In the genomic region with DNA sequence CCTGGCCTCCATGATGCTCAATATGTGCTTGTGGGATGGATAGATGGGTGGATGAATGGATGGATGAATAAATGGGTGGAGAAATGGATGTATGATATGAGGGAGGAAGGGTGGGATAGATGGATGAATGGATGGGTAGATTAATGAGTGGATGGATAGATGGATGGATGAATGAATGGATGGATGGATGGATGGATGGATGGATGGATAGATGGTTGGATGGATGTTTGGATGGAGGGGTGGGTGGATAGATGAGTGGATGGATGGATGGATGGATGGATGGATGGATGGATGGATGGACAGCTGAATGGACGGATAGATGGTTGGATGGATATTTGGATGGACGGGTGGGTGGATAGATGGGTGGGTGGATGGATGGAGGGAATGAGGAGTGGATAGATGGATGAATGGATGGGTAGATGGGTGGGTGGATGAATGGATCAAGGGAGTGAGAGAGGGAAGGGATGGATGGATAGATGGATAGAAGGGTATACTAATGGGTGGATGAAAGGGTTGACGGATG, we compare ENCODE assay signal across 25 cellular contexts.
DNase-seq lines count a peak whose midpoint lies in the region; ATAC-seq, FAIRE-seq and TF ChIP-seq lines count a peak whose summit lies in the region.
"Had no signal": no experiment of that assay in that cellular context is flagged by ENCODE, and none has a peak within 500 bp of the region (broad histone marks: within the 10 kb centered on the region; RNA-seq: fewer than 3 reads in every experiment).

No MANE protein-coding gene starts in this region.

- H3K9ac ChIP-seq in IMR-90 (ENCODE audit: low read depth, low read length) (no peak overlapping the region), H1 (replicated peaks in 1 of 4; ENCODE audit: extremely low read depth in 1 of 4, low read depth in 3 of 4, low read length in 3 of 4) (no peak overlapping the region)
- H3K9ac ChIP-seq: GM23248 had no signal

- H3K4me1 ChIP-seq in IMR-90 (ENCODE audit: control insufficient read depth, insufficient read depth, low read length): peaks cover 10% of the 10 kb centered on the region
- peaks cover 0 to 2% (median 0%) of the 10 kb centered on the region in 4 experiments; a peak in 2 of 7 replicates for H3K4me1 ChIP-seq in H1 (replicated peaks in 1 of 4; ENCODE audit: control insufficient read depth in 3 of 4, insufficient read depth in 4 of 4, low read length in 3 of 4)

- no peak for ATAC-seq in natural killer cell treated with Interleukin-12 subunit alpha and Interleukin-12 subunit beta and Interleukin-15 and Interleukin-18, amount 100 ng/mL, for 72 hours
- ATAC-seq in natural killer cell (no peak), IMR-90 (ENCODE audit: low read depth) (no peak), HG03439 (IDR thresholded peaks at IDR 0.05; ENCODE audit: unreplicated experiment) (no peak), HG03280 (IDR thresholded peaks at IDR 0.05; ENCODE audit: unreplicated experiment) (no peak)
- ATAC-seq: PC-3 had no signal

- H3K56ac ChIP-seq in IMR-90 (ENCODE audit: extremely low read depth, insufficient read depth, low read length) (no peak overlapping the region), H1 (replicated peaks; ENCODE audit: insufficient read length, low read depth, low read length) (peak overlapping the region; percentile 13)

- H4K5ac ChIP-seq in IMR-90 (ENCODE audit: low read depth, low read length) (no peak overlapping the region), H1 (ENCODE audit: insufficient read length, low read depth, low read length) (no peak overlapping the region)

- H4K20me1 ChIP-seq in IMR-90 (ENCODE audit: insufficient read depth, low read length) (no peaks in the 10 kb centered on the region), H1 (replicated peaks in 1 of 2; ENCODE audit: control insufficient read depth in 1 of 2, insufficient read depth in 2 of 2, low read length in 2 of 2) (no peaks in the 10 kb centered on the region)

- H2AK5ac ChIP-seq in IMR-90 (ENCODE audit: low read depth, low read length) (no peak overlapping the region), H1 (ENCODE audit: low read depth, low read length) (no peak overlapping the region)

- dilution Hi-C loops in IMR-90 (cut with HindIII; ENCODE audit: low sequenced_read_pairs, unreplicated experiment): no loop called here

- DNase-seq in natural killer cell treated with Interleukin-12 subunit alpha and Interleukin-12 subunit beta and Interleukin-15 and Interleukin-18, amount 100 ng/mL, for 72 hours (ENCODE audit: low spot score): no peak
- DNase-seq in natural killer cell (no peak), IMR-90 (no peak), H1 (ENCODE audit: low read depth in 1 of 2, low spot score in 2 of 2) (no peak), superior temporal gyrus (ENCODE audit: extremely low spot score) (no peak)
- DNase-seq: DMS153; DND-41; GM23248; H9; HFFc6; KG1; MM.1S; NCI-H1417; NCI-H1694; NCI-H2029 treated with DMSO at 0.1 percent for 48 hours; NCI-H446 treated with DMSO at 0.1 percent for 48 hours; NCI-H526; NCI-H82; NK-92 treated with Interleukin-12 subunit alpha and Interleukin-12 subunit beta, amount 100 ng/mL, for 24 hours; PC-3 had no signal

- H3K36me3 ChIP-seq in IMR-90 (ENCODE audit: control insufficient read depth, insufficient read depth, low read length) (no peaks in the 10 kb centered on the region), H1 (ENCODE audit: control insufficient read depth in 2 of 4, insufficient read depth in 4 of 4, low read length in 3 of 4) (no peaks in the 10 kb centered on the region)
- H3K36me3 ChIP-seq: SJSA1 had no signal

- TF ChIP-seq RAD21 in IMR-90 (IDR thresholded peaks at IDR 0.05; ENCODE audit: low read length): no peak
- no peak for TF ChIP-seq RAD21 in H1 (IDR thresholded peaks at IDR 0.05 in 1 of 2, conservative IDR thresholded peaks at IDR 0.05 in 1 of 2; ENCODE audit: low read depth in 2 of 2, low read length in 2 of 2)

- H2BK120ac ChIP-seq in IMR-90 (ENCODE audit: low read depth, low read length) (no peak overlapping the region), H1 (replicated peaks; ENCODE audit: low read depth, low read length) (no peak overlapping the region)

- H3K79me1 ChIP-seq in IMR-90 (ENCODE audit: low read depth in 1 of 2, low read length in 2 of 2) (no peaks in the 10 kb centered on the region), H1 (ENCODE audit: low read depth, low read length) (no peaks in the 10 kb centered on the region)

- intact Hi-C loops in natural killer cell (cut with micrococcal nuclease) (no loop called here), IMR-90 (cut with micrococcal nuclease) (no loop called here)

- H3K4ac ChIP-seq in IMR-90 (ENCODE audit: low read depth, low read length) (no peak overlapping the region), H1 (replicated peaks; ENCODE audit: insufficient read length, low read depth, low read length) (no peak overlapping the region)

- H2BK5ac ChIP-seq in IMR-90 (ENCODE audit: low read depth, low read length, poor library complexity, severe bottlenecking): peak overlapping the region; percentile 42
- no peak overlapping the region for H2BK5ac ChIP-seq in H1 (ENCODE audit: low read depth, low read length)

- no peak for FAIRE-seq in H1 (lab: Jason Lieb, UNC)
- FAIRE-seq: GM12892 had no signal

- no peak overlapping the region for H4K91ac ChIP-seq in IMR-90 (ENCODE audit: insufficient read depth, low read depth, low read length)
- no peak overlapping the region for H4K91ac ChIP-seq in H1 (replicated peaks; ENCODE audit: insufficient read length, low read length)

- H2BK12ac ChIP-seq in H1 (ENCODE audit: low read depth, low read length): no peak overlapping the region

- H3K9me3 ChIP-seq in IMR-90 (ENCODE audit: control insufficient read depth, insufficient read depth, low read length) (no peaks in the 10 kb centered on the region), H1 (ENCODE audit: insufficient read depth in 2 of 2, low read depth in 1 of 2, low read length in 1 of 2) (no peaks in the 10 kb centered on the region; a peak in 1 of 4 replicates)
- H3K9me3 ChIP-seq: SJSA1 had no signal

- 0 out of 2 replicates have a peak, but pooled peaks cover 4% of the 10 kb centered on the region for H3K9me1 ChIP-seq in IMR-90 (ENCODE audit: insufficient read depth, low read length)

- H3K4me2 ChIP-seq in IMR-90 (ENCODE audit: low read depth, low read length): no peak overlapping the region
- H3K4me2 ChIP-seq in H1 (ENCODE audit: insufficient read depth in 1 of 2, low read depth in 2 of 2, low read length in 2 of 2): no peak overlapping the region

- H3K4me1 Mint-ChIP-seq in natural killer cell treated with Interleukin-12 subunit alpha and Interleukin-12 subunit beta and Interleukin-15 and Interleukin-18, amount 100 ng/mL, for 72 hours (ENCODE audit: low read depth in 2 of 2): peaks cover 20 to 32% of the 10 kb centered on the region in 2 donors
- peaks cover 6 to 14% of the 10 kb centered on the region in 2 donors for H3K4me1 Mint-ChIP-seq in natural killer cell
- H3K4me1 Mint-ChIP-seq: B cell had no signal

- H4K8ac ChIP-seq in IMR-90 (ENCODE audit: low read depth in 2 of 2, low read length in 2 of 2) (no peak overlapping the region), H1 (ENCODE audit: extremely low read depth, insufficient read depth, low read length) (no peak overlapping the region)

- H3K36me3 Mint-ChIP-seq in natural killer cell treated with Interleukin-12 subunit alpha and Interleukin-12 subunit beta and Interleukin-15 and Interleukin-18, amount 100 ng/mL, for 72 hours: peaks cover 14% of the 10 kb centered on the region
- no peaks in the 10 kb centered on the region for H3K36me3 Mint-ChIP-seq in natural killer cell

- BruUV-seq in IMR-90 (replicated peaks; lab: Mats Ljungman, UMichigan): no TSS peak

- TF ChIP-seq POLR2A in IMR-90 (IDR thresholded peaks at IDR 0.05; ENCODE audit: low read depth, low read length) (no peak), H1 (IDR thresholded peaks at IDR 0.05; ENCODE audit: control extremely low read depth in 1 of 2, low read depth in 2 of 2, low read length in 2 of 2) (no peak)

- H3K27me3 ChIP-seq in IMR-90 (ENCODE audit: control insufficient read depth, insufficient read depth, low read length): no peaks in the 10 kb centered on the region
- no peaks in the 10 kb centered on the region for H3K27me3 ChIP-seq in H1 (replicated peaks in 1 of 4; ENCODE audit: control insufficient read depth in 3 of 4, extremely low read depth in 1 of 4, insufficient read depth in 3 of 4, low read length in 3 of 4)
- H3K27me3 ChIP-seq: SJSA1 had no signal

- H3K14ac ChIP-seq in IMR-90 (replicated peaks; ENCODE audit: low read depth, low read length): no peak overlapping the region
- H3K14ac ChIP-seq in H1 (ENCODE audit: insufficient read length): no peak overlapping the region

- CTCF ChIA-PET in IMR-90 (lab: Yijun Ruan, JAX) (no interaction called here), H1 (lab: Charles Lee; ENCODE audit: partially characterized antibody) (interaction anchor here (0.7 to 1.0 kb wide), 3 partner anchors 9 to 12 kb away, joined by 3 read pairs; no protein-coding TSS in a partner anchor)

- in situ Hi-C loops in IMR-90 (cut with MboI; ENCODE audit: low sequenced_read_pairs): no loop called here

- H2AFZ ChIP-seq in IMR-90 (replicated peaks; ENCODE audit: low read length, poor library complexity) (no peak overlapping the region), H1 (ENCODE audit: low read length) (no peak overlapping the region)
- H2AFZ ChIP-seq: GM23248 had no signal

- H3K27ac ChIP-seq in IMR-90 (ENCODE audit: insufficient read depth, low read length) (no peak overlapping the region), H1 (ENCODE audit: low read depth, low read length) (no peak overlapping the region)
- H3K27ac ChIP-seq: GM23248, SJSA1 had no signal

- H2BK20ac ChIP-seq in IMR-90 (ENCODE audit: low read depth, low read length): no peak overlapping the region
- no peak overlapping the region for H2BK20ac ChIP-seq in H1 (ENCODE audit: low read length)

- H3K9me3 Mint-ChIP-seq in natural killer cell treated with Interleukin-12 subunit alpha and Interleukin-12 subunit beta and Interleukin-15 and Interleukin-18, amount 100 ng/mL, for 72 hours: peaks cover 4% of the 10 kb centered on the region
- peaks cover 0 to 4% of the 10 kb centered on the region in 2 donors for H3K9me3 Mint-ChIP-seq in natural killer cell
- H3K9me3 Mint-ChIP-seq: HFFc6 had no signal

- TF ChIP-seq EP300 in H1 (IDR thresholded peaks at IDR 0.05; ENCODE audit: borderline replicate concordance in 1 of 2, low read depth in 2 of 2, low read length in 2 of 2): no peak

- H3K23ac ChIP-seq in IMR-90 (ENCODE audit: low read depth, low read length): no peak overlapping the region
- H3K23ac ChIP-seq in H1 (ENCODE audit: insufficient read length): no peak overlapping the region

- POLR2A ChIA-PET in IMR-90 (lab: Charles Lee; ENCODE audit: unreplicated experiment) (no interaction called here), H1 (lab: Charles Lee; ENCODE audit: partially characterized antibody) (interaction anchor here (0.7 to 2.2 kb wide), 3 partner anchors 10 to 18 kb away, joined by 3 to 6 read pairs (median 3); no protein-coding TSS in a partner anchor)

- H3K4me3 Mint-ChIP-seq in natural killer cell treated with Interleukin-12 subunit alpha and Interleukin-12 subunit beta and Interleukin-15 and Interleukin-18, amount 100 ng/mL, for 72 hours: peak overlapping the region; percentile 23
- H3K4me3 Mint-ChIP-seq in natural killer cell: no peak overlapping the region
- H3K4me3 Mint-ChIP-seq: B cell, H9, HFFc6 had no signal

- peak overlapping the region in 1 of 2 donors; percentile 21 for H3K27ac Mint-ChIP-seq in natural killer cell treated with Interleukin-12 subunit alpha and Interleukin-12 subunit beta and Interleukin-15 and Interleukin-18, amount 100 ng/mL, for 72 hours
- H3K27ac Mint-ChIP-seq in natural killer cell: peak overlapping the region in 1 of 2 donors; percentile 0
- H3K27ac Mint-ChIP-seq: B cell, H9, HFFc6 had no signal

- H2BK15ac ChIP-seq in IMR-90 (ENCODE audit: low read depth, low read length) (no peak overlapping the region), H1 (ENCODE audit: low read length) (no peak overlapping the region)

- no peak for TF ChIP-seq CTCF in natural killer cell (IDR thresholded peaks at IDR 0.05)
- TF ChIP-seq CTCF in IMR-90 (conservative IDR thresholded peaks at IDR 0.05; ENCODE audit: low read depth, low read length): no peak
- TF ChIP-seq CTCF in H1 (IDR thresholded peaks at IDR 0.05; ENCODE audit: control extremely low read depth in 1 of 3, insufficient read depth in 1 of 3, low read depth in 1 of 3, low read length in 3 of 3): no peak

- H3K4me3 ChIP-seq in IMR-90 (ENCODE audit: insufficient read depth, low read depth, low read length): no peak overlapping the region
- H3K4me3 ChIP-seq in H1 (ENCODE audit: extremely low read depth in 1 of 4, insufficient read depth in 2 of 4, low read depth in 3 of 4, low read length in 4 of 4): no peak overlapping the region
- H3K4me3 ChIP-seq: GM23248, SJSA1 had no signal

- H3K27me3 Mint-ChIP-seq in natural killer cell treated with Interleukin-12 subunit alpha and Interleukin-12 subunit beta and Interleukin-15 and Interleukin-18, amount 100 ng/mL, for 72 hours: peaks cover 17 to 19% of the 10 kb centered on the region in 2 donors
- peaks cover 31 to 41% of the 10 kb centered on the region in 2 donors for H3K27me3 Mint-ChIP-seq in natural killer cell (ENCODE audit: low read depth in 2 of 2)

- no peak overlapping the region for H3K18ac ChIP-seq in IMR-90 (ENCODE audit: low read depth, low read length)
- no peak overlapping the region for H3K18ac ChIP-seq in H1 (ENCODE audit: extremely low read depth, low read length)

- 100% methylated on average over 3 of the region's 3 CpGs for WGBS in IMR-90 (ENCODE audit: extremely low coverage in 2 of 2, insufficient read length in 1 of 2), 2 experiments
- 79 to 100% methylated on average over 2 of the region's 3 CpGs for whole genome bisulfite sequencing in H1 (ENCODE audit: extremely low coverage in 1 of 2, insufficient coverage in 1 of 2, insufficient read length in 1 of 2, insufficient replicate concordance in 2 of 2, low coverage in 1 of 2, low lambda C conversion rate in 2 of 2, missing lambda C conversion rate in 1 of 2), 2 experiments

- no peak overlapping the region for H2AK9ac ChIP-seq in IMR-90 (replicated peaks; ENCODE audit: low read depth, low read length, poor library complexity)

- H3K23me2 ChIP-seq in H1 (ENCODE audit: low read depth, low read length): peaks cover 7% of the 10 kb centered on the region; the same call in 1 of the 2 replicates

- H3K79me2 ChIP-seq in H1 (ENCODE audit: control insufficient read depth in 1 of 2, insufficient read depth in 2 of 2, low read length in 2 of 2): no peaks in the 10 kb centered on the region
